ENCODE assay signal across 1 cellular context in genomic region chr17:33192961-33193911, GRCh38.
TF ChIP-seq lines count a peak whose summit lies in the region.

No MANE protein-coding gene starts in this region.

TF ChIP-seq in HEK293, 187 proteins besides CTCF, POLR2A, EP300 and RAD21:
- TF ChIP-seq REST (tag by site-specific recombination; IDR thresholded peaks at IDR 0.05), result no peak
- no peak for TF ChIP-seq ZNF292 (tag by site-specific recombination; IDR thresholded peaks at IDR 0.05; ENCODE audit: borderline replicate concordance, low read depth)
- no peak for TF ChIP-seq ZNF621 (tag by site-specific recombination; IDR thresholded peaks at IDR 0.05)
- TF ChIP-seq ZNF214 (tag by site-specific recombination; IDR thresholded peaks at IDR 0.05; ENCODE audit: borderline replicate concordance), result no peak
- no peak for TF ChIP-seq ZNF792 (tag by site-specific recombination; IDR thresholded peaks at IDR 0.05)
- no peak for TF ChIP-seq ZBTB49 (tag by site-specific recombination; IDR thresholded peaks at IDR 0.05; ENCODE audit: low read depth)
- peak; percentile 82 for TF ChIP-seq GLIS1 (tag by site-specific recombination; IDR thresholded peaks at IDR 0.05)
